In the genomic region with DNA sequence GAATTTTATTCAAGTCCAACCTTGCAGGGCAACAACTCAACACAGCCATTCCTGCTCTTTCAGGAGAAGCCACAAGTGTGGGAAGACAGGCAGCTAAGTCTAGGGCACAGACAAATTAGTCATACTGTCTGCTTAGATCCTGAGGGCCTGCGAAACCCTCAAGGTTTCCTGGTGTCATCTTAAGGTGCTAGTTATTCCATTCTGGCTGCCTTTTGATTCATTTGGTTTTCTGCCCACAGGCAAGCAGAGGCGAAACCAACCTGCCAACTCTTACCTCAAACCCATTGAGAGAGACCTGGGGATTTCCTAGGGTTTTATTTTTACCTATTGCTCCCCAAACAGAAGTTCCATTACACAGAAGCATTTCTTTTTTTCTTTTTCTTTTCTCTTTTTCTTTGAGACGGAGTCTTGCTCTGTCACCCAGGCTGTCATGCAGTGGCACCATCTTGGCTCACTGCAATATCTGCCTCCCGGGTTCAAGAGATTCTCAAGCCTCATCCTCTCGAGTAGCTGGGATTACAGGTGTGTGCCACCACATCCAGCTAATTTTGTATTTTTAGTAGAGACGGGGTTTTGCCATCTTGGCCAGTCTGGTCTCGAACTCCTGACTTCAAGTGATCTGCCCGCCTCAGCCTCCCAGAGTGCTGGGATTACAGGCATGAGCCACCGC, we compare ENCODE assay signal across 9 cellular contexts. TPM values are rescaled to one million over a fixed set of nuclear protein-coding genes. Genes with fewer than 3 reads are reported as not detected.
A peak's percentile ranks its signal among the peaks of the same experiment; 100 is the strongest.
DNase-seq lines count a peak whose midpoint lies in the region; ATAC-seq lines count a peak whose summit lies in the region.
"Had no signal": no experiment of that assay in that cellular context is flagged by ENCODE, and none has a peak within 500 bp of the region (broad histone marks: within the 10 kb centered on the region; RNA-seq: fewer than 3 reads in every experiment).

No MANE protein-coding gene starts in this region.

- DNase-seq in activated CD4-positive, alpha-beta T cell treated with anti-CD3 and anti-CD28 coated beads, Interleukin-2, amount 10 ng/mL, durations not matched to agents 7 days and 5 days: peak; percentile 45
- DNase-seq in memory B cell (ENCODE audit: low spot score in 2 of 2) (peak in 1 of 2 donors; percentile 20), NCI-H128 (lab: John Stamatoyannopoulos, UW; ENCODE audit: unreplicated experiment) (no peak), left ventricle myocardium superior (no peak), RKO (ENCODE audit: low spot score) (no peak), SKM-1 (lab: John Stamatoyannopoulos, UW; ENCODE audit: unreplicated experiment) (no peak)

- H3K36me3 Mint-ChIP-seq in activated CD4-positive, alpha-beta T cell treated with anti-CD3 and anti-CD28 coated beads, Interleukin-2, amount 10 ng/mL, durations not matched to agents 7 days and 5 days (ENCODE audit: low read depth): no peaks in the 10 kb centered on the region
- H3K36me3 Mint-ChIP-seq in memory B cell: no peaks in the 10 kb centered on the region

- no peak overlapping the region for H3K4me3 Mint-ChIP-seq in activated CD4-positive, alpha-beta T cell treated with anti-CD3 and anti-CD28 coated beads, Interleukin-2, amount 10 ng/mL, durations not matched to agents 7 days and 5 days
- H3K4me3 Mint-ChIP-seq in memory B cell: peak overlapping the region; percentile 56

- H3K4me1 Mint-ChIP-seq in activated CD4-positive, alpha-beta T cell treated with anti-CD3 and anti-CD28 coated beads, Interleukin-2, amount 10 ng/mL, durations not matched to agents 7 days and 5 days: peaks cover 29% of the 10 kb centered on the region
- H3K4me1 Mint-ChIP-seq in memory B cell: peaks cover 19% of the 10 kb centered on the region

- ATAC-seq in GM19025 (IDR thresholded peaks at IDR 0.05; ENCODE audit: low read depth, unreplicated experiment) (peak; percentile 80), HG03045 (IDR thresholded peaks at IDR 0.05; ENCODE audit: unreplicated experiment) (peak; percentile 83), memory B cell (ENCODE audit: low read depth) (peak; percentile 85), left ventricle myocardium superior (no peak)

- no peaks in the 10 kb centered on the region for H3K9me3 Mint-ChIP-seq in activated CD4-positive, alpha-beta T cell treated with anti-CD3 and anti-CD28 coated beads, Interleukin-2, amount 10 ng/mL, durations not matched to agents 7 days and 5 days
- no peaks in the 10 kb centered on the region for H3K9me3 Mint-ChIP-seq in memory B cell

- H3K27ac Mint-ChIP-seq in activated CD4-positive, alpha-beta T cell treated with anti-CD3 and anti-CD28 coated beads, Interleukin-2, amount 10 ng/mL, durations not matched to agents 7 days and 5 days: peak overlapping the region; percentile 6
- H3K27ac Mint-ChIP-seq in memory B cell: peak overlapping the region; percentile 74

- CTCF ChIA-PET in activated CD4-positive, alpha-beta T cell treated with anti-CD3 and anti-CD28 coated beads, Interleukin-2, amount 10 ng/mL, durations not matched to agents 7 days and 5 days (lab: Charles Lee): no interaction called here

- H3K27me3 Mint-ChIP-seq in activated CD4-positive, alpha-beta T cell treated with anti-CD3 and anti-CD28 coated beads, Interleukin-2, amount 10 ng/mL, durations not matched to agents 7 days and 5 days: no peaks in the 10 kb centered on the region
- H3K27me3 Mint-ChIP-seq in memory B cell: no peaks in the 10 kb centered on the region

- intact Hi-C loops in left ventricle myocardium superior (cut with micrococcal nuclease): no loop called here

- POLR2A ChIA-PET in activated CD4-positive, alpha-beta T cell treated with anti-CD3 and anti-CD28 coated beads, Interleukin-2, amount 10 ng/mL, durations not matched to agents 7 days and 5 days (lab: Charles Lee): no interaction called here

RNA-seq across cellular contexts. Expression of gene SCYGR1, which starts 23.7 kb away (rescaled TPM):
- not detected for total RNA-seq in activated CD4-positive, alpha-beta T cell treated with anti-CD3 and anti-CD28 coated beads, Interleukin-2, amount 10 ng/mL, durations not matched to agents 7 days and 5 days
- total RNA-seq in left ventricle myocardium superior: not detected
- total RNA-seq: NCI-H460 had no signal

RNA-seq across cellular contexts. Expression of gene TM4SF20, which starts 32.3 kb away (rescaled TPM):
- total RNA-seq in activated CD4-positive, alpha-beta T cell treated with anti-CD3 and anti-CD28 coated beads, Interleukin-2, amount 10 ng/mL, durations not matched to agents 7 days and 5 days: not detected
- total RNA-seq in left ventricle myocardium superior: not detected
